13 cellular contexts compared by ENCODE assay signal in the genomic region with DNA sequence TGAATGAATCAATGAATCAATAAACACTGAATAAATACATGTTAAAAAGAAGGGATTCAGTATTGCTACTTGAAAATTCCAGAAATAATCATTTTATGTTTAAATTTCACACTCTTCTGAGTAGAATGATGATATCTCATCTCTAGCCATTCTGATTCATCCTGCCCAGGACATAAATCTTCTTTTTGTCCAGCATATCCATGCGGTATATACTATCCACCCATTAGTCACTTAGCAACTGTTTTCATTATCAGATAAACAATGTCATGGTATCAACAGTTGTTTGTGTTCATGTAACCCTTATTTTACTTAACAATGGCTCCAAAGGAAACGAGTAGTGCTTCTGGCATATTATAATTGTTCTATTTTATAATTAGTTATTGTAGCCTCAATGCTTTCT.
DNase-seq lines count a peak whose midpoint lies in the region; TF ChIP-seq lines count a peak whose summit lies in the region.
"Had no signal": no experiment of that assay in that cellular context is flagged by ENCODE, and none has a peak within 500 bp of the region (broad histone marks: within the 10 kb centered on the region; RNA-seq: fewer than 3 reads in every experiment).

No MANE protein-coding gene starts in this region.

- no peaks in the 10 kb centered on the region for H3K36me3 ChIP-seq in esophagus muscularis mucosa
- H3K36me3 ChIP-seq: HAP-1 had no signal

- H3K27ac Mint-ChIP-seq in activated naive CD4-positive, alpha-beta T cell treated with anti-CD3 and anti-CD28 coated beads for 36 hours, result no peak overlapping the region

- no peaks in the 10 kb centered on the region for H3K4me1 ChIP-seq in esophagus muscularis mucosa
- H3K4me1 ChIP-seq: Caco-2, HAP-1 had no signal

- H3K27me3 ChIP-seq in esophagus muscularis mucosa, result no peaks in the 10 kb centered on the region

- H3K4me3 ChIP-seq in fibroblast of mammary gland (ENCODE audit: control insufficient read depth, low read depth, low read length), result no peak overlapping the region
- no peak overlapping the region for H3K4me3 ChIP-seq in esophagus muscularis mucosa
- H3K4me3 ChIP-seq: HAP-1 had no signal

- no peaks in the 10 kb centered on the region for H3K27me3 Mint-ChIP-seq in activated naive CD4-positive, alpha-beta T cell treated with anti-CD3 and anti-CD28 coated beads for 36 hours (ENCODE audit: low read depth)

- intact Hi-C loops in activated naive CD4-positive, alpha-beta T cell treated with anti-CD3 and anti-CD28 coated beads for 36 hours (cut with micrococcal nuclease), result no loop called here
- intact Hi-C loops in esophagus muscularis mucosa (cut with DNase I), result no loop called here

- no peak for TF ChIP-seq EP300 in esophagus muscularis mucosa (IDR thresholded peaks at IDR 0.05)

- no peak overlapping the region for H3K4me3 Mint-ChIP-seq in activated naive CD4-positive, alpha-beta T cell treated with anti-CD3 and anti-CD28 coated beads for 36 hours

- 62% methylated on average over 2 of the region's 2 CpGs for WGBS in esophagus muscularis mucosa

- H3K4me1 Mint-ChIP-seq in activated naive CD4-positive, alpha-beta T cell treated with anti-CD3 and anti-CD28 coated beads for 36 hours (ENCODE audit: low read depth), result no peaks in the 10 kb centered on the region

- CTCF ChIA-PET in activated naive CD4-positive, alpha-beta T cell treated with anti-CD3 and anti-CD28 coated beads for 36 hours (lab: Charles Lee), result no interaction called here

- no peak for TF ChIP-seq CTCF in fibroblast of mammary gland (conservative IDR thresholded peaks at IDR 0.05; ENCODE audit: control insufficient read depth, insufficient read depth, low read depth, low read length)
- no peak for TF ChIP-seq CTCF in esophagus muscularis mucosa (IDR thresholded peaks at IDR 0.05)

- no peak for TF ChIP-seq POLR2A in esophagus muscularis mucosa (IDR thresholded peaks at IDR 0.05; ENCODE audit: low read depth)

- no peaks in the 10 kb centered on the region for H3K36me3 Mint-ChIP-seq in activated naive CD4-positive, alpha-beta T cell treated with anti-CD3 and anti-CD28 coated beads for 36 hours (ENCODE audit: low read depth)

- peaks cover 6% of the 10 kb centered on the region for H3K9me3 Mint-ChIP-seq in activated naive CD4-positive, alpha-beta T cell treated with anti-CD3 and anti-CD28 coated beads for 36 hours

- H3K27ac ChIP-seq in esophagus muscularis mucosa (replicated peaks in 1 of 4), result no peak overlapping the region

- H3K9me3 ChIP-seq in esophagus muscularis mucosa, result peaks cover 0 to 12% (median 0%) of the 10 kb centered on the region in 4 donors
- H3K9me3 ChIP-seq: HAP-1 had no signal

- DNase-seq in A172 (ENCODE audit: low spot score) (peak; percentile 80), ELR (ENCODE audit: low read depth) (peak; percentile 83), NCI-H748 treated with DMSO at 0.1 percent for 48 hours (lab: John Stamatoyannopoulos, UW) (peak; percentile 89), fibroblast of mammary gland (ENCODE audit: low read depth) (peak; percentile 20), esophagus muscularis mucosa (ENCODE audit: extremely low spot score) (no peak), inferior parietal cortex (ENCODE audit: extremely low spot score) (no peak)
- DNase-seq in activated naive CD4-positive, alpha-beta T cell treated with anti-CD3 and anti-CD28 coated beads for 36 hours, result no peak
- DNase-seq: Caco-2, IMR-90, Kasumi-1, NCI-H2029 treated with DMSO at 0.1 percent for 48 hours, NCI-H526 treated with DMSO at 0.1 percent for 48 hours had no signal

Comparison
In these comparisons a context has a peak if more than half of its experiments do, and no peak if none do; other contexts are left out.
1. DNase-seq: peak in A172 (single experiment), ELR (single experiment), NCI-H748 treated with DMSO at 0.1 percent for 48 hours (single experiment) and fibroblast of mammary gland (single experiment); none in activated naive CD4-positive, alpha-beta T cell treated with anti-CD3 and anti-CD28 coated beads for 36 hours (single experiment), esophagus muscularis mucosa (single experiment) and inferior parietal cortex (single experiment).